Comparison of ENCODE assay signal across 9 cellular contexts in genomic region chr2:74653589-74653984, GRCh38. TPM values are rescaled to one million over a fixed set of nuclear protein-coding genes. Genes with fewer than 3 reads are reported as not detected.
DNase-seq lines count a peak whose midpoint lies in the region; ATAC-seq and TF ChIP-seq lines count a peak whose summit lies in the region.
"Had no signal": no experiment of that assay in that cellular context is flagged by ENCODE, and none has a peak within 500 bp of the region (broad histone marks: within the 10 kb centered on the region; RNA-seq: fewer than 3 reads in every experiment).

No MANE protein-coding gene starts in this region.

- CTCF ChIA-PET in A673 (lab: Charles Lee), result no interaction called here

- no peak overlapping the region for H3K27ac Mint-ChIP-seq in central memory CD8-positive, alpha-beta T cell (ENCODE audit: low read depth)

- POLR2A ChIA-PET in A673 (lab: Charles Lee; ENCODE audit: low non-redundant PET), result interaction anchor here (0.6 kb wide), 1 partner anchor 8 kb away, joined by 4 read pairs; no protein-coding TSS in a partner anchor

- DNase-seq in A673 (ENCODE audit: low spot score) (peak; percentile 4), pons (ENCODE audit: low spot score) (no peak), amygdala (lab: John Stamatoyannopoulos, UW) (no peak)
- no peak for DNase-seq in central memory CD8-positive, alpha-beta T cell (ENCODE audit: low spot score in 2 of 2)
- no peak for DNase-seq in stimulated activated CD4-positive, alpha-beta T cell treated with anti-CD3 and anti-CD28 coated beads, Interleukin-12 subunit alpha, Interleukin-12 subunit beta, amount 100 ng/mL, for 4 hours

- peak overlapping the region; percentile 83 for H3K4me3 Mint-ChIP-seq in central memory CD8-positive, alpha-beta T cell

- intact Hi-C loops in A673 (cut with micrococcal nuclease; ENCODE audit: unreplicated experiment), result no loop called here

- peaks cover 10% of the 10 kb centered on the region for H3K27me3 Mint-ChIP-seq in central memory CD8-positive, alpha-beta T cell

- no peak overlapping the region for H3K27ac ChIP-seq in A673 (ENCODE audit: low read depth, low read length, poor library complexity, severe bottlenecking)
- H3K27ac ChIP-seq in mucosa of rectum (ENCODE audit: low read depth in 2 of 2, low read length in 2 of 2), result no peak overlapping the region

- peaks cover 4% of the 10 kb centered on the region for H3K4me1 ChIP-seq in A673 (ENCODE audit: insufficient read depth, low read length, poor library complexity, severe bottlenecking)
- H3K4me1 ChIP-seq in mucosa of rectum (ENCODE audit: control insufficient read depth in 2 of 2, insufficient read depth in 2 of 2, low read length in 2 of 2), result peaks cover 7 to 12% of the 10 kb centered on the region in 2 donors

- H3K9me3 Mint-ChIP-seq in central memory CD8-positive, alpha-beta T cell, result no peaks in the 10 kb centered on the region

- H3K27me3 ChIP-seq in A673 (replicated peaks; ENCODE audit: insufficient read depth, low read depth, low read length, poor library complexity) (peaks cover 12% of the 10 kb centered on the region), mucosa of rectum (ENCODE audit: control insufficient read depth in 2 of 2, insufficient read depth in 2 of 2, low read length in 2 of 2) (no peaks in the 10 kb centered on the region)

- H3K4me3 ChIP-seq in A673 (ENCODE audit: low read depth, low read length, poor library complexity, severe bottlenecking) (peak overlapping the region; percentile 69), mucosa of rectum (ENCODE audit: low read length in 2 of 2) (peak overlapping the region; percentile 72 to 83)

- H3K36me3 Mint-ChIP-seq in central memory CD8-positive, alpha-beta T cell (ENCODE audit: insufficient read depth), result peaks cover 8% of the 10 kb centered on the region

- H3K36me3 ChIP-seq in A673 (ENCODE audit: insufficient read depth, low read length, poor library complexity, severe bottlenecking), result no peaks in the 10 kb centered on the region
- H3K36me3 ChIP-seq in mucosa of rectum (ENCODE audit: control insufficient read depth in 2 of 2, insufficient read depth in 2 of 2, low read length in 2 of 2), result peaks cover 0 to 4% of the 10 kb centered on the region in 2 donors

- TF ChIP-seq CTCF in A673 (conservative IDR thresholded peaks at IDR 0.05; ENCODE audit: low read depth, low read length), result no peak

- BruUV-seq in A673 (replicated peaks; lab: Mats Ljungman, UMichigan), result no TSS peak

- H3K9me3 ChIP-seq in A673 (ENCODE audit: low read depth, low read length, poor library complexity, severe bottlenecking) (no peaks in the 10 kb centered on the region), mucosa of rectum (ENCODE audit: control insufficient read depth in 2 of 2, low read length in 2 of 2) (no peaks in the 10 kb centered on the region)

- H3K9ac ChIP-seq in mucosa of rectum (ENCODE audit: low read depth in 1 of 2, low read length in 2 of 2), result peak overlapping the region; percentile 47 to 60

- ATAC-seq in GM19372 (IDR thresholded peaks at IDR 0.05; ENCODE audit: low read depth, unreplicated experiment) (peak; percentile 14), HG03460 (IDR thresholded peaks at IDR 0.05; ENCODE audit: unreplicated experiment) (peak; percentile 18)
- peak; percentile 52 for ATAC-seq in central memory CD8-positive, alpha-beta T cell (replicated peaks; ENCODE audit: extremely low read depth, poor library complexity, severe bottlenecking)

- peaks cover 13% of the 10 kb centered on the region for H3K4me1 Mint-ChIP-seq in central memory CD8-positive, alpha-beta T cell

RNA-seq across cellular contexts. Expression of gene SEMA4F, which starts 0.5 kb away (rescaled TPM):
- 3.8 and 4.1 TPM in 2 replicates for total RNA-seq in A673 (2021)

RNA-seq across cellular contexts. Expression of gene M1AP, which starts 5.5 kb away (rescaled TPM):
- total RNA-seq in A673 (2021), result not detected in 2 replicates
- total RNA-seq: myocyte had no signal
